Comparison of ENCODE assay signal across 9 cellular contexts in genomic region chr19:43465468-43466120, GRCh38. TPM values are rescaled to one million over a fixed set of nuclear protein-coding genes. Genes with fewer than 3 reads are reported as not detected.
DNase-seq lines count a peak whose midpoint lies in the region; ATAC-seq and TF ChIP-seq lines count a peak whose summit lies in the region.
"Had no signal": no experiment of that assay in that cellular context is flagged by ENCODE, and none has a peak within 500 bp of the region (broad histone marks: within the 10 kb centered on the region; RNA-seq: fewer than 3 reads in every experiment).

TSS of gene LYPD3 (minus strand) at chr19:43465608. CDS start at chr19:43465571, 37 bp downstream.

- peak within 1 kb of the TSS; percentile 86 for H3K4me3 ChIP-seq in fibroblast of villous mesenchyme (ENCODE audit: low read depth, low read length)

- H3K27ac Mint-ChIP-seq in T-helper 17 cell, result peak within 1 kb of the TSS; percentile 88

- H3K36me3 Mint-ChIP-seq in T-helper 17 cell (ENCODE audit: low read depth), result no peaks in the 10 kb centered on the region

- DNase-seq in GM03348 (ENCODE audit: low spot score) (peak; percentile 2), T-helper 17 cell (no peak), fibroblast of villous mesenchyme (ENCODE audit: low read depth) (peak; percentile 44), renal cortical epithelial cell (ENCODE audit: low read depth) (peak; percentile 55), UCSD-AML1 (lab: John Stamatoyannopoulos, UW; ENCODE audit: unreplicated experiment) (no peak)
- DNase-seq in effector CD8-positive, alpha-beta T cell (lab: John Stamatoyannopoulos, UW), result no peak
- no peak for DNase-seq in activated CD4-positive, alpha-beta T cell treated with anti-CD3 and anti-CD28 coated beads for 4 hours

- no peaks in the 10 kb centered on the region for H3K9me3 ChIP-seq in T-helper 17 cell (ENCODE audit: control insufficient read depth, low read length, poor library complexity, severe bottlenecking)

- peaks cover 47% of the 10 kb centered on the region for H3K4me1 Mint-ChIP-seq in T-helper 17 cell

- TF ChIP-seq CTCF in fibroblast of villous mesenchyme (IDR thresholded peaks at IDR 0.05; ENCODE audit: insufficient read depth, low read depth, low read length), result no peak

- H3K4me3 Mint-ChIP-seq in T-helper 17 cell, result peak within 1 kb of the TSS; percentile 92

- ATAC-seq in T-helper 17 cell, result no peak
- no peak for ATAC-seq in HG02588 (IDR thresholded peaks at IDR 0.05; ENCODE audit: unreplicated experiment)

- no peaks in the 10 kb centered on the region for H3K27me3 Mint-ChIP-seq in T-helper 17 cell

RNA-seq across cellular contexts. Expression of gene LYPD3, which starts in this region (rescaled TPM):
- total RNA-seq in T-helper 17 cell, result 1 to 10 TPM; 5.1 to 7.4 TPM
- 0.43 TPM in 1 of 2 replicates, not detected in the other for total RNA-seq in fibroblast of villous mesenchyme
- total RNA-seq in renal cortical epithelial cell, result 0.20 TPM in 1 of 2 replicates, not detected in the other
- total RNA-seq: pulmonary artery endothelial cell had no signal

Comparison
In these comparisons a context has a peak if more than half of its experiments do, and no peak if none do; other contexts are left out.
1. Peak in DNase-seq and H3K4me3 ChIP-seq in fibroblast of villous mesenchyme; RNA of the gene not detected or under 1 TPM.
2. Peak in DNase-seq in renal cortical epithelial cell; RNA of the gene not detected or under 1 TPM.